Comparison of ENCODE assay signal across 20 cellular contexts in the genomic region with DNA sequence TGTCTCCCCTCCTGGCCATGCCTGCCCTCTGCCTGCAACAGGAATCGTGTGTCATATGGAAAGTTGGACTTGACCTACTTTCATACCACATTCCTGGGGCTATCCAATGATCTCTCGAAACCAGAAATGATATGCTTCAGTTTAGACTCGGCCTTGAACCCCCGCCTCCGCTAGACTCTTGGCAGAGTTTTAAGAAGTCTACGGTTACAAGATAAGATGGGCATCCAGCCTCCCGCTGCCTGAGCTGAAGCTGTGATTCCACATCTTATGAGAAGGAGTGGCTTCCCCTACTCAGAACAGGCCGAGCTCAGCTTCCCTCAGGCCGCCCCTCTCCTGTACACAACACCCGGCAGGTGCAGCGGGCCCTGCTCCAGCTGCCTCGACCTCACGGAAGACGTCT.
DNase-seq lines count a peak whose midpoint lies in the region; ATAC-seq and TF ChIP-seq lines count a peak whose summit lies in the region.
"Had no signal": no experiment of that assay in that cellular context is flagged by ENCODE, and none has a peak within 500 bp of the region (broad histone marks: within the 10 kb centered on the region; RNA-seq: fewer than 3 reads in every experiment).

No MANE protein-coding gene starts in this region.

- CTCF ChIA-PET in Calu3 (lab: Charles Lee) (no interaction called here), IMR-90 (lab: Yijun Ruan, JAX) (no interaction called here)

- no peak overlapping the region for H2BK15ac ChIP-seq in IMR-90 (ENCODE audit: low read depth, low read length)

- H2BK20ac ChIP-seq in IMR-90 (ENCODE audit: low read depth, low read length) = no peak overlapping the region

- H3K9me1 ChIP-seq in IMR-90 (ENCODE audit: insufficient read depth, low read length) = peaks cover 33% of the 10 kb centered on the region

- no peak overlapping the region for H4K8ac ChIP-seq in IMR-90 (ENCODE audit: low read depth in 2 of 2, low read length in 2 of 2)

- H3K36me3 Mint-ChIP-seq in Calu3 (ENCODE audit: insufficient read depth, unreplicated experiment) (peaks cover 55% of the 10 kb centered on the region), brain (peaks cover 41% of the 10 kb centered on the region), osteocyte (ENCODE audit: unreplicated experiment) (peaks cover 23% of the 10 kb centered on the region)

- TF ChIP-seq CTCF in Calu3 (IDR thresholded peaks at IDR 0.05; ENCODE audit: unreplicated experiment) (no peak), IMR-90 (conservative IDR thresholded peaks at IDR 0.05; ENCODE audit: low read depth, low read length) (no peak), brain (conservative IDR thresholded peaks at IDR 0.05) (no peak), osteocyte (IDR thresholded peaks at IDR 0.05) (no peak)

- no peak overlapping the region for H2BK5ac ChIP-seq in IMR-90 (ENCODE audit: low read depth, low read length, poor library complexity, severe bottlenecking)

- no peak overlapping the region for H3K4me3 Mint-ChIP-seq in Calu3 (ENCODE audit: low read depth, unreplicated experiment)
- no peak overlapping the region for H3K4me3 Mint-ChIP-seq in brain
- no peak overlapping the region for H3K4me3 Mint-ChIP-seq in osteocyte (ENCODE audit: unreplicated experiment)
- H3K4me3 Mint-ChIP-seq: B cell; CD4-positive, alpha-beta T cell had no signal

- no peaks in the 10 kb centered on the region for H3K27me3 ChIP-seq in IMR-90 (ENCODE audit: control insufficient read depth, insufficient read depth, low read length)

- no peak overlapping the region for H2AK5ac ChIP-seq in IMR-90 (ENCODE audit: low read depth, low read length)

- H3K4ac ChIP-seq in IMR-90 (ENCODE audit: low read depth, low read length) = no peak overlapping the region

- no peak overlapping the region for H4K91ac ChIP-seq in IMR-90 (ENCODE audit: insufficient read depth, low read depth, low read length)

- H3K9me3 Mint-ChIP-seq in Calu3 (ENCODE audit: low read depth, unreplicated experiment) = no peaks in the 10 kb centered on the region
- H3K9me3 Mint-ChIP-seq in brain = no peaks in the 10 kb centered on the region
- no peaks in the 10 kb centered on the region for H3K9me3 Mint-ChIP-seq in osteocyte (ENCODE audit: unreplicated experiment)
- H3K9me3 Mint-ChIP-seq: CD4-positive, alpha-beta T cell had no signal

- POLR2A ChIA-PET in IMR-90 (lab: Charles Lee; ENCODE audit: unreplicated experiment) = no interaction called here

- H4K20me1 ChIP-seq in IMR-90 (ENCODE audit: insufficient read depth, low read length) = peaks cover 4% of the 10 kb centered on the region; the same call in 1 of the 2 replicates

- BruUV-seq in Calu3 (replicated peaks; lab: Mats Ljungman, UMichigan) (no TSS peak), IMR-90 (replicated peaks; lab: Mats Ljungman, UMichigan) (no TSS peak)

- TF ChIP-seq RAD21 in IMR-90 (IDR thresholded peaks at IDR 0.05; ENCODE audit: low read length) = no peak

- peaks cover 22% of the 10 kb centered on the region for H3K4me1 Mint-ChIP-seq in Calu3 (ENCODE audit: low read depth, unreplicated experiment)
- peaks cover 60% of the 10 kb centered on the region for H3K4me1 Mint-ChIP-seq in brain
- peaks cover 45% of the 10 kb centered on the region for H3K4me1 Mint-ChIP-seq in osteocyte (ENCODE audit: unreplicated experiment)
- H3K4me1 Mint-ChIP-seq: B cell had no signal

- H3K9ac ChIP-seq in IMR-90 (ENCODE audit: low read depth, low read length) = no peak overlapping the region
- H3K9ac ChIP-seq: SK-N-SH had no signal

- H2AK9ac ChIP-seq in IMR-90 (replicated peaks; ENCODE audit: low read depth, low read length, poor library complexity) = no peak overlapping the region

- no peak overlapping the region for H4K5ac ChIP-seq in IMR-90 (ENCODE audit: low read depth, low read length)

- ATAC-seq in IMR-90 (ENCODE audit: low read depth) = no peak
- no peak for ATAC-seq in HG03039 (IDR thresholded peaks at IDR 0.05; ENCODE audit: unreplicated experiment)
- ATAC-seq: HepG2 had no signal

- peaks cover 31 to 90% of the 10 kb centered on the region in 2 experiments; a peak in 3 of 4 replicates for H3K79me1 ChIP-seq in IMR-90 (ENCODE audit: low read depth in 1 of 2, low read length in 2 of 2)

- DNase-seq in Calu3 (no peak), IMR-90 (no peak), osteocyte (ENCODE audit: extremely low spot score, unreplicated experiment) (no peak), substantia nigra (lab: John Stamatoyannopoulos, UW) (no peak), OCI-M1 (lab: John Stamatoyannopoulos, UW) (no peak), inferior parietal cortex (ENCODE audit: extremely low spot score) (no peak)
- DNase-seq: ACHN; CD4-positive, alpha-beta T cell; DMS53; EL; GOT3; KG1; NCI-H1105 treated with DMSO at 0.1 percent for 48 hours; NCI-H187; NCI-H2171; SK-N-SH had no signal

- no peak for TF ChIP-seq POLR2A in IMR-90 (IDR thresholded peaks at IDR 0.05; ENCODE audit: low read depth, low read length)

- H3K4me2 ChIP-seq in IMR-90 (ENCODE audit: low read depth, low read length) = no peak overlapping the region
- H3K4me2 ChIP-seq: SK-N-SH had no signal

- H2AFZ ChIP-seq in IMR-90 (replicated peaks; ENCODE audit: low read length, poor library complexity) = peak overlapping the region; percentile 3

- H3K23ac ChIP-seq in IMR-90 (ENCODE audit: low read depth, low read length) = no peak overlapping the region

- dilution Hi-C loops in IMR-90 (cut with HindIII; ENCODE audit: low sequenced_read_pairs, unreplicated experiment) = no loop called here

- no peak overlapping the region for H3K14ac ChIP-seq in IMR-90 (replicated peaks; ENCODE audit: low read depth, low read length)

- H3K36me3 ChIP-seq in IMR-90 (ENCODE audit: control insufficient read depth, insufficient read depth, low read length) = peaks cover 56% of the 10 kb centered on the region

- H3K27ac ChIP-seq in IMR-90 (ENCODE audit: insufficient read depth, low read length) = no peak overlapping the region
- no peak overlapping the region for H3K27ac ChIP-seq in substantia nigra (ENCODE audit: low read depth, low read length, poor library complexity, severe bottlenecking)

- in situ Hi-C loops in IMR-90 (cut with MboI; ENCODE audit: low sequenced_read_pairs) = no loop called here

- no peak overlapping the region for H3K56ac ChIP-seq in IMR-90 (ENCODE audit: extremely low read depth, insufficient read depth, low read length)

- H3K27ac Mint-ChIP-seq in Calu3 (ENCODE audit: unreplicated experiment) (peak overlapping the region; percentile 45), brain (peak overlapping the region in 3 of 5 experiments; percentile 1 to 19 (median 9)), osteocyte (ENCODE audit: unreplicated experiment) (peak overlapping the region; percentile 20)
- H3K27ac Mint-ChIP-seq: B cell; CD4-positive, alpha-beta T cell had no signal

- H3K4me3 ChIP-seq in IMR-90 (ENCODE audit: insufficient read depth, low read depth, low read length) = no peak overlapping the region

- 100% methylated on average over 2 of the region's 14 CpGs; no CpG with 5 or more reads in 1 of the 2 experiments for WGBS in IMR-90 (ENCODE audit: extremely low coverage in 2 of 2, insufficient read length in 1 of 2), 2 experiments

- no peak overlapping the region for H3K18ac ChIP-seq in IMR-90 (ENCODE audit: low read depth, low read length)

- no peak overlapping the region for H2BK120ac ChIP-seq in IMR-90 (ENCODE audit: low read depth, low read length)

- H3K27me3 Mint-ChIP-seq in Calu3 (ENCODE audit: unreplicated experiment) (no peaks in the 10 kb centered on the region), brain (no peaks in the 10 kb centered on the region), osteocyte (ENCODE audit: unreplicated experiment) (no peaks in the 10 kb centered on the region)
- H3K27me3 Mint-ChIP-seq: B cell had no signal

- H3K9me3 ChIP-seq in IMR-90 (ENCODE audit: control insufficient read depth, insufficient read depth, low read length) = no peaks in the 10 kb centered on the region
- H3K9me3 ChIP-seq: SK-N-SH had no signal

- intact Hi-C loops in Calu3 (cut with micrococcal nuclease; ENCODE audit: unreplicated experiment) (no loop called here), IMR-90 (cut with micrococcal nuclease) (no loop called here)

- peaks cover 5% of the 10 kb centered on the region for H3K4me1 ChIP-seq in IMR-90 (ENCODE audit: control insufficient read depth, insufficient read depth, low read length)

TF ChIP-seq in IMR-90, 13 proteins besides CTCF, POLR2A, EP300 and RAD21:
- TF ChIP-seq RFX5 (IDR thresholded peaks at IDR 0.05; ENCODE audit: low read depth, low read length) = no peak
- no peak for TF ChIP-seq ELK1 (IDR thresholded peaks at IDR 0.05; ENCODE audit: borderline replicate concordance, low read depth, low read length)
- no peak for TF ChIP-seq CEBPB (IDR thresholded peaks at IDR 0.05; ENCODE audit: low read depth, low read length)
- TF ChIP-seq SMC3 (IDR thresholded peaks at IDR 0.05; ENCODE audit: low read depth, low read length) = no peak
- TF ChIP-seq RCOR1 (IDR thresholded peaks at IDR 0.05; ENCODE audit: insufficient replicate concordance, low read length) = no peak
